ENCODE assay signal across 19 cellular contexts in the genomic region with DNA sequence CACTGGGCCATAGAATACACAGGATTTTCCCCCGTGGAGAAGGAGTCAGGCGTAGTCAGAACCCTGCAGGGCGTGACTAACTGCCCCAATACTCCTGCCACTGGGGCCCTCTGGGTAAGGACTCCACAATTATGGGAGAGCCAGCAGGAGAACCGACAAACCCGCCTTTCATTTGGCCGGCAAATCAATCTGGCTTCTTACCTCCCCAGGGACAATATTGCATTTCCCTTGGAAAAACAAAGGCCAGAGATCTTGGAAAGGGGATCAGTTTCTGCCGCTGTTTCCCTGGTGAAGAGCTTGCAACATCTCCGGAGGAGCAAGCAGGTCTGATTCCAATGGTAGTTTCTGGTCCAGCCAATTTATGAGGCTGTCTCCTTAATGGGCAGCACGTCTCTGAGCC. TPM values are rescaled to one million over a fixed set of nuclear protein-coding genes. Genes with fewer than 3 reads are reported as not detected.
DNase-seq lines count a peak whose midpoint lies in the region; ATAC-seq and TF ChIP-seq lines count a peak whose summit lies in the region.
"Had no signal": no experiment of that assay in that cellular context is flagged by ENCODE, and none has a peak within 500 bp of the region (broad histone marks: within the 10 kb centered on the region; RNA-seq: fewer than 3 reads in every experiment).

No MANE protein-coding gene starts in this region.

- TF ChIP-seq CTCF in cardiac fibroblast (IDR thresholded peaks at IDR 0.05; ENCODE audit: low read depth, low read length): no peak
- no peak for TF ChIP-seq CTCF in right atrium auricular region (IDR thresholded peaks at IDR 0.05)

- DNase-seq in cardiac fibroblast (ENCODE audit: low read depth in 2 of 2) (peak; percentile 25 to 80), right atrium auricular region (ENCODE audit: low spot score) (peak; percentile 82), smooth muscle cell of the brain vasculature (ENCODE audit: low read depth, low spot score) (peak; percentile 83), NOMO-1 treated with DMSO at 0.1 percent for 48 hours (lab: John Stamatoyannopoulos, UW; ENCODE audit: unreplicated experiment) (no peak), LoVo (ENCODE audit: low spot score) (no peak)
- DNase-seq: GF-D8, NCI-H1048, NCI-H524, stomach, T-helper 2 cell had no signal

- H3K9ac ChIP-seq in HUES48 (ENCODE audit: low read depth, low read length): no peak overlapping the region

- peaks cover 7% of the 10 kb centered on the region; the same call in 1 of the 2 replicates for H3K36me3 ChIP-seq in HUES48 (ENCODE audit: control insufficient read depth, insufficient read depth, low read length)
- peaks cover 2% of the 10 kb centered on the region for H3K36me3 ChIP-seq in right atrium auricular region
- H3K36me3 ChIP-seq: cardiac muscle cell, HAP-1, stomach had no signal

- H3K27me3 ChIP-seq in HUES48 (ENCODE audit: control insufficient read depth, insufficient read depth, low read length) (peaks cover 18% of the 10 kb centered on the region), right atrium auricular region (no peaks in the 10 kb centered on the region)

- H3K27ac ChIP-seq in HUES48 (ENCODE audit: low read depth, low read length) (peak overlapping the region; percentile 30), right atrium auricular region (peak overlapping the region; percentile 62 to 76)
- H3K27ac ChIP-seq: cardiac muscle cell had no signal

- no peak for ATAC-seq in GM21576 (IDR thresholded peaks at IDR 0.05; ENCODE audit: unreplicated experiment)
- ATAC-seq in HG02588 (IDR thresholded peaks at IDR 0.05; ENCODE audit: unreplicated experiment): no peak

- no peak overlapping the region for H3K4me3 ChIP-seq in HUES48 (ENCODE audit: low read depth, low read length)
- no peak overlapping the region for H3K4me3 ChIP-seq in cardiac fibroblast (replicated peaks in 1 of 2; ENCODE audit: low read depth in 2 of 2, low read length in 2 of 2)
- H3K4me3 ChIP-seq in right atrium auricular region: peak overlapping the region; percentile 1 to 7
- H3K4me3 ChIP-seq: cardiac muscle cell, HAP-1, stomach had no signal

- no peaks in the 10 kb centered on the region for H3K9me3 ChIP-seq in HUES48 (ENCODE audit: control insufficient read depth, insufficient read depth, low read length)
- no peaks in the 10 kb centered on the region for H3K9me3 ChIP-seq in right atrium auricular region
- H3K9me3 ChIP-seq: HAP-1, stomach had no signal

- H3K4me1 ChIP-seq in HUES48 (ENCODE audit: control insufficient read depth, insufficient read depth, low read length): peaks cover 22% of the 10 kb centered on the region
- H3K4me1 ChIP-seq in right atrium auricular region: peaks cover 0 to 56% of the 10 kb centered on the region in 2 donors
- H3K4me1 ChIP-seq: HAP-1 had no signal

RNA-seq across cellular contexts. Expression of gene TRABD2B, which starts 4.5 kb away (rescaled TPM):
- total RNA-seq in right atrium auricular region: 1 to 10 TPM; 3.1 to 8.1 TPM
- total RNA-seq: activated T-helper 2 cell treated with anti-CD3 and anti-CD28 coated beads, Interferon-gamma antibody, Interleukin-2, Interleukin-4, amounts not matched to agents 10 μg/mL and 5 μg/mL and 100 μg/mL, durations not matched to agents 14 hours and 24 hours and 36 hours; endothelial cell of umbilical vein; mononuclear cell; RPMI7951 had no signal

Comparison
In these comparisons a context has a peak if more than half of its experiments do, and no peak if none do; other contexts are left out.
1. H3K4me3 ChIP-seq: peak in right atrium auricular region (2 of 2); none in HUES48 (single experiment) and cardiac fibroblast (0 of 2).
2. DNase-seq: peak in cardiac fibroblast (2 of 2), right atrium auricular region (single experiment) and smooth muscle cell of the brain vasculature (single experiment); none in NOMO-1 treated with DMSO at 0.1 percent for 48 hours (single experiment) and LoVo (single experiment).